In genomic region chr4:165330666-165331065, GRCh38 we compare ENCODE assay signal across 1 cellular context.
TF ChIP-seq lines count a peak whose summit lies in the region.

No MANE protein-coding gene starts in this region.

TF ChIP-seq in WTC11, 78 proteins besides CTCF, POLR2A, EP300 and RAD21 (continued from another document):
- TF ChIP-seq ATF6 (CRISPR knock-in tag; IDR thresholded peaks at IDR 0.05) (no peak), MYBL2 (CRISPR knock-in tag; IDR thresholded peaks at IDR 0.05) (no peak), ZNF121 (CRISPR knock-in tag; IDR thresholded peaks at IDR 0.05) (no peak), MLX (CRISPR knock-in tag; IDR thresholded peaks at IDR 0.05) (no peak), FOXP1 (CRISPR knock-in tag; IDR thresholded peaks at IDR 0.05; ENCODE audit: borderline replicate concordance) (no peak), MAX (CRISPR knock-in tag; IDR thresholded peaks at IDR 0.05) (no peak)
